8 cellular contexts compared by ENCODE assay signal in the genomic region with DNA sequence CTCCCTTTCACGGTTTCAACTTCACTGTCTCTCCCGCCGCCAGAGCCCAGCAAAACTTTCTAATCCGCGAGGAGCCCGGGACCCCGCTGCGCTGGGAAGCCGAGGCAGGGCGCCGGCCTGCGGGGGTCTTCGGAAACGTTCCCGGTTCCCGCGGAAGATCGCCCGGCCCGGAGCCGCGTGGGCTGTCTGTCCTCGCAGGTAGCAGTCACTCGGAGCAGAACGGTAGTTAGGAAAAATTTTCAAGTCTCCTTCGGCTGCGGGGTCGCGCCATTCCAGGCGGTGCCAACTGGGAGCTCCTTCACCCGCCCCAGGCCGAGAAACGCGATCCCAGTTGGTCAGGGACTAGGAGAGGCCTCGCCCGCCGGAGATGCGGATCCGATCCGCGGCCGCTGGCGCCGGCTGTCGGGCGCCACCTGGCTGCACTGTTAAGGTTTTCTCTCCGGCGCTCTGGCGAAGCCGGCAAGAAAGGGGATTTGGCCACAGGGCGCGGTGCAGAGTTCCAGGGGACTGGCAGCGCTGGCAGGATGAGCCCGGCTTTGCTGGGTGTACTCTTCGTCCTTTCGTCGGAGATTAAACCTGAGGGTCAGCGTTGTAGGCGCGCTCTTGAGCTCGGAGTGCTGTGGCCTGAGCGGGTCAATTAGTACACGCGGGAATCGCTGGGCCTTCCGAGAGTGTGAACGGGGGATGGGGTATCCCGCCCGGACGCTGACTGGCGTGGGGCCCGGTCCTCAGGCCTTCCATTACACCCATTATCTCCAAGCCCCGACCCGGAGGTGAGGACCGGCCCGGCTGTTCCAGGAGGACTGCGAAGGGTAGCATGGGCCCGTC.
DNase-seq lines count a peak whose midpoint lies in the region; ATAC-seq and TF ChIP-seq lines count a peak whose summit lies in the region.

No MANE protein-coding gene starts in this region.

- H3K36me3 ChIP-seq in NT2/D1 (ENCODE audit: insufficient read depth, insufficient read length, low read length) = no peaks in the 10 kb centered on the region

- H3K4me3 Mint-ChIP-seq in mesothelial cell of epicardium = peak overlapping the region; percentile 66

- H3K27ac Mint-ChIP-seq in mesothelial cell of epicardium = no peak overlapping the region

- H3K36me3 Mint-ChIP-seq in mesothelial cell of epicardium = no peaks in the 10 kb centered on the region

- peaks cover 49% of the 10 kb centered on the region for H3K27me3 Mint-ChIP-seq in mesothelial cell of epicardium (ENCODE audit: low read depth)

- peak; percentile 49 for ATAC-seq in HG03139 (IDR thresholded peaks at IDR 0.05; ENCODE audit: unreplicated experiment)
- ATAC-seq in GM21381 (IDR thresholded peaks at IDR 0.05; ENCODE audit: unreplicated experiment) = no peak

- peaks cover 3% of the 10 kb centered on the region; the same call in 1 of the 2 replicates for H3K9me3 ChIP-seq in NT2/D1 (ENCODE audit: insufficient read depth, low read length)

- H3K4me3 ChIP-seq in NT2/D1 (ENCODE audit: insufficient read length, low read depth) = peak overlapping the region; percentile 34
- H3K4me3 ChIP-seq in epithelial cell of esophagus (ENCODE audit: low read length) = peak overlapping the region; percentile 49

- TF ChIP-seq CTCF in epithelial cell of esophagus (IDR thresholded peaks at IDR 0.05; ENCODE audit: insufficient read depth, low read depth, low read length, missing control alignments) = peak; percentile 70
- TF ChIP-seq CTCF in mesothelial cell of epicardium (IDR thresholded peaks at IDR 0.05; ENCODE audit: unreplicated experiment) = peak; percentile 73

- no peaks in the 10 kb centered on the region for H3K9me3 Mint-ChIP-seq in mesothelial cell of epicardium

- H3K9ac ChIP-seq in NT2/D1 (ENCODE audit: insufficient read length, low read depth) = peak overlapping the region; percentile 61

- peak; percentile 17 for DNase-seq in DMS79 treated with DMSO at 0.1 percent for 48 hours (lab: John Stamatoyannopoulos, UW)
- peak; percentile 68 for DNase-seq in NT2/D1 (ENCODE audit: low read depth, low spot score)
- peak; percentile 45 for DNase-seq in activated T-cell treated with anti-CD3 and anti-CD28 coated beads for 4 hours
- DNase-seq in epithelial cell of esophagus (ENCODE audit: low read depth) = peak; percentile 82
- peak; percentile 63 to 80 for DNase-seq in mesothelial cell of epicardium (ENCODE audit: low spot score in 2 of 2, unreplicated experiment in 2 of 2)
- DNase-seq in stimulated activated CD8-positive, alpha-beta memory T cell treated with anti-CD3 and anti-CD28 coated beads, Interleukin-12 subunit alpha, Interleukin-12 subunit beta, amount 100 ng/mL, for 24 hours (ENCODE audit: extremely low read depth) = peak; percentile 31

- H3K4me1 ChIP-seq in NT2/D1 (ENCODE audit: insufficient read depth, insufficient read length) = peaks cover 1% of the 10 kb centered on the region

- peaks cover 15% of the 10 kb centered on the region for H3K27me3 ChIP-seq in NT2/D1 (ENCODE audit: insufficient read depth, insufficient read length)

- H3K4me1 Mint-ChIP-seq in mesothelial cell of epicardium = peaks cover 12% of the 10 kb centered on the region

Comparison
In these comparisons a context has a peak if more than half of its experiments do, and no peak if none do; other contexts are left out.
1. DNase-seq: peak in every context shown above with its lines; median percentile 82 in epithelial cell of esophagus; 72 in mesothelial cell of epicardium; 68 in NT2/D1; 45 in activated T-cell treated with anti-CD3 and anti-CD28 coated beads for 4 hours; 31 in stimulated activated CD8-positive, alpha-beta memory T cell treated with anti-CD3 and anti-CD28 coated beads, Interleukin-12 subunit alpha, Interleukin-12 subunit beta, amount 100 ng/mL, for 24 hours; 17 in DMS79 treated with DMSO at 0.1 percent for 48 hours.